Comparison of ENCODE assay signal across 1 cellular context in the genomic region with DNA sequence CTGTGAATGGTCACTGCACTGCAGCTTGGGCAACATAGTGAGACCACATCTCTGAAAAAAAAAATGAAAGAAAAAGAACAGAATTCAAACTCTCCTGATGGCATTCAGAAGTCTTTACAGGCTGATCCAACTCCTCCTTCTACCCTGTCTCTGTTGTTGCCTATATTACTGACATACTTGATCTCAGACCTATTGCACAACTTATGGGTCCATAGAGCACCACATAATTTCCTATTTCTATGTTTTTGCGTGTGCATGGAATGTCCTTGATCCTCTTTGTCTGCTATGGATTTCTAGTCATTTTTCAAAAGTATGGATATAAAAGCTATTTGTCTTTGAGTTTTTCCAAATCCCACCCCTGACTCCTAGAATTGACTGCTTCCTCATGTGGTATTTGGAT.
TF ChIP-seq lines count a peak whose summit lies in the region.

No MANE protein-coding gene starts in this region.

TF ChIP-seq in HepG2, 621 proteins besides CTCF, POLR2A, EP300 and RAD21 (continued from another document):
- TF ChIP-seq, protein P1, sequence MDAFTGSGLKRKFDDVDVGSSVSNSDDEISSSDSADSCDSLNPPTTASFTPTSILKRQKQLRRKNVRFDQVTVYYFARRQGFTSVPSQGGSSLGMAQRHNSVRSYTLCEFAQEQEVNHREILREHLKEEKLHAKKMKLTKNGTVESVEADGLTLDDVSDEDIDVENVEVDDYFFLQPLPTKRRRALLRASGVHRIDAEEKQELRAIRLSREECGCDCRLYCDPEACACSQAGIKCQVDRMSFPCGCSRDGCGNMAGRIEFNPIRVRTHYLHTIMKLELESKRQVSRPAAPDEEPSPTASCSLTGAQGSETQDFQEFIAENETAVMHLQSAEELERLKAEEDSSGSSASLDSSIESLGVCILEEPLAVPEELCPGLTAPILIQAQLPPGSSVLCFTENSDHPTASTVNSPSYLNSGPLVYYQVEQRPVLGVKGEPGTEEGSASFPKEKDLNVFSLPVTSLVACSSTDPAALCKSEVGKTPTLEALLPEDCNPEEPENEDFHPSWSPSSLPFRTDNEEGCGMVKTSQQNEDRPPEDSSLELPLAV (CRISPR knock-in tag; conservative IDR thresholded peaks at IDR 0.05; ENCODE audit: low read depth) = no peak
- TF ChIP-seq, protein P2, sequence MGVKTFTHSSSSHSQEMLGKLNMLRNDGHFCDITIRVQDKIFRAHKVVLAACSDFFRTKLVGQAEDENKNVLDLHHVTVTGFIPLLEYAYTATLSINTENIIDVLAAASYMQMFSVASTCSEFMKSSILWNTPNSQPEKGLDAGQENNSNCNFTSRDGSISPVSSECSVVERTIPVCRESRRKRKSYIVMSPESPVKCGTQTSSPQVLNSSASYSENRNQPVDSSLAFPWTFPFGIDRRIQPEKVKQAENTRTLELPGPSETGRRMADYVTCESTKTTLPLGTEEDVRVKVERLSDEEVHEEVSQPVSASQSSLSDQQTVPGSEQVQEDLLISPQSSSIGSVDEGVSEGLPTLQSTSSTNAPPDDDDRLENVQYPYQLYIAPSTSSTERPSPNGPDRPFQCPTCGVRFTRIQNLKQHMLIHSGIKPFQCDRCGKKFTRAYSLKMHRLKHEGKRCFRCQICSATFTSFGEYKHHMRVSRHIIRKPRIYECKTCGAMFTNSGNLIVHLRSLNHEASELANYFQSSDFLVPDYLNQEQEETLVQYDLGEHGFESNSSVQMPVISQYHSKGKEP (CRISPR knock-in tag; IDR thresholded peaks at IDR 0.05) = no peak
- TF ChIP-seq, protein P3, sequence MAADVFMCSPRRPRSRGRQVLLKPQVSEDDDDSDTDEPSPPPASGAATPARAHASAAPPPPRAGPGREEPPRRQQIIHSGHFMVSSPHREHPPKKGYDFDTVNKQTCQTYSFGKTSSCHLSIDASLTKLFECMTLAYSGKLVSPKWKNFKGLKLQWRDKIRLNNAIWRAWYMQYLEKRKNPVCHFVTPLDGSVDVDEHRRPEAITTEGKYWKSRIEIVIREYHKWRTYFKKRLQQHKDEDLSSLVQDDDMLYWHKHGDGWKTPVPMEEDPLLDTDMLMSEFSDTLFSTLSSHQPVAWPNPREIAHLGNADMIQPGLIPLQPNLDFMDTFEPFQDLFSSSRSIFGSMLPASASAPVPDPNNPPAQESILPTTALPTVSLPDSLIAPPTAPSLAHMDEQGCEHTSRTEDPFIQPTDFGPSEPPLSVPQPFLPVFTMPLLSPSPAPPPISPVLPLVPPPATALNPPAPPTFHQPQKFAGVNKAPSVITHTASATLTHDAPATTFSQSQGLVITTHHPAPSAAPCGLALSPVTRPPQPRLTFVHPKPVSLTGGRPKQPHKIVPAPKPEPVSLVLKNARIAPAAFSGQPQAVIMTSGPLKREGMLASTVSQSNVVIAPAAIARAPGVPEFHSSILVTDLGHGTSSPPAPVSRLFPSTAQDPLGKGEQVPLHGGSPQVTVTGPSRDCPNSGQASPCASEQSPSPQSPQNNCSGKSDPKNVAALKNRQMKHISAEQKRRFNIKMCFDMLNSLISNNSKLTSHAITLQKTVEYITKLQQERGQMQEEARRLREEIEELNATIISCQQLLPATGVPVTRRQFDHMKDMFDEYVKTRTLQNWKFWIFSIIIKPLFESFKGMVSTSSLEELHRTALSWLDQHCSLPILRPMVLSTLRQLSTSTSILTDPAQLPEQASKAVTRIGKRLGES (CRISPR knock-in tag; IDR thresholded peaks at IDR 0.05; ENCODE audit: borderline replicate concordance) = no peak
- TF ChIP-seq ZNF749 (CRISPR knock-in tag; IDR thresholded peaks at IDR 0.05; ENCODE audit: borderline replicate concordance) = no peak
- no peak for TF ChIP-seq AGO1 (IDR thresholded peaks at IDR 0.05; ENCODE audit: low read depth, low read length, poor library complexity, severe bottlenecking)
- no peak for TF ChIP-seq ZNF33B (CRISPR knock-in tag; IDR thresholded peaks at IDR 0.05)
- no peak for TF ChIP-seq SP140L (CRISPR knock-in tag; IDR thresholded peaks at IDR 0.05; ENCODE audit: borderline replicate concordance)
- TF ChIP-seq BCL6 (CRISPR knock-in tag; IDR thresholded peaks at IDR 0.05) = peak; percentile 46; the same call in 1 of the 2 replicates
- no peak for TF ChIP-seq CBX5 (CRISPR knock-in tag; IDR thresholded peaks at IDR 0.05; ENCODE audit: borderline replicate concordance)
- TF ChIP-seq, protein P4, sequence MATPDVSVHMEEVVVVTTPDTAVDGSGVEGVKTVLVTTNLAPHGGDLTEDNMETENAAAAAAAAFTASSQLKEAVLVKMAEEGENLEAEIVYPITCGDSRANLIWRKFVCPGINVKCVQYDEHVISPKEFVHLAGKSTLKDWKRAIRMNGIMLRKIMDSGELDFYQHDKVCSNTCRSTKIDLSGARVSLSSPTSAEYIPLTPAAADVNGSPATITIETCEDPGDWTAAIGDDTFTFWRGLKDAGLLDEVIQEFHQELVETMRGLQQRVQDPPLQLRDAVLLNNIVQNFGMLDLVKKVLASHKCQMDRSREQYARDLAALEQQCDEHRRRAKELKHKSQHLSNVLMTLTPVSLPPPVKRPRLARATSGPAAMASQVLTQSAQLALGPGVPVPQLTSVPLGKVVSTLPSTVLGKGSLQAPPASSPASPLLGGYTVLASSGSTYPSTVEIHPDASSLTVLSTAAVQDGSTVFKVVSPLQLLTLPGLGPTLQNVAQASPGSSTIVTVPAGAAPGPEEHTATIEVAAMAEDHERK (CRISPR knock-in tag; IDR thresholded peaks at IDR 0.05; ENCODE audit: low read depth) = no peak
- TF ChIP-seq POLR2AphosphoS2 (IDR thresholded peaks at IDR 0.05; ENCODE audit: low read depth, low read length) = no peak
- TF ChIP-seq NCOA5 (CRISPR knock-in tag; IDR thresholded peaks at IDR 0.05) = no peak
- no peak for TF ChIP-seq SNAPC2 (CRISPR knock-in tag; IDR thresholded peaks at IDR 0.05)
- TF ChIP-seq SOX13 (IDR thresholded peaks at IDR 0.05) = no peak
- peak in 1 of 2 experiments; percentile 11; a peak in 1 of 4 replicates for TF ChIP-seq SOX13 (CRISPR knock-in tag; conservative IDR thresholded peaks at IDR 0.05 in 1 of 2, IDR thresholded peaks at IDR 0.05 in 1 of 2)
- TF ChIP-seq HMG20A (CRISPR knock-in tag; IDR thresholded peaks at IDR 0.05; ENCODE audit: borderline replicate concordance) = peak; percentile 22; the same call in 1 of the 2 replicates
